1 cellular context compared by ENCODE assay signal in genomic region chr7:85172530-85172941, GRCh38.
TF ChIP-seq lines count a peak whose summit lies in the region.

No MANE protein-coding gene starts in this region.

TF ChIP-seq in SK-N-SH, 30 proteins besides CTCF, POLR2A, EP300 and RAD21 (continued from another document):
- TF ChIP-seq USF2 (IDR thresholded peaks at IDR 0.05; ENCODE audit: borderline replicate concordance, low read depth, low read length) (no peak), NRF1 (IDR thresholded peaks at IDR 0.05; ENCODE audit: low read depth, low read length) (no peak), TAF1 (IDR thresholded peaks at IDR 0.05; ENCODE audit: borderline replicate concordance, low read depth, low read length) (peak; percentile 12; the same call in 1 of the 2 replicates), YY1 (IDR thresholded peaks at IDR 0.05; ENCODE audit: low read depth) (no peak), SMC3 (IDR thresholded peaks at IDR 0.05; ENCODE audit: low read depth, low read length) (no peak), CHD2 (IDR thresholded peaks at IDR 0.05; ENCODE audit: low read length, partially characterized antibody) (no peak), GABPA (IDR thresholded peaks at IDR 0.05; ENCODE audit: low read depth) (no peak), POLR2AphosphoS5 (IDR thresholded peaks at IDR 0.05; ENCODE audit: low read depth, low read length) (peak; percentile 41; the same call in 1 of the 2 replicates), SIN3A (IDR thresholded peaks at IDR 0.05; ENCODE audit: borderline replicate concordance, low read depth, low read length) (no peak), MXI1 (IDR thresholded peaks at IDR 0.05; ENCODE audit: low read depth, low read length) (no peak), USF1 (IDR thresholded peaks at IDR 0.05; ENCODE audit: borderline replicate concordance, low read depth) (no peak), GATA2 (CRISPR knock-in tag; IDR thresholded peaks at IDR 0.05) (no peak), NFIC (IDR thresholded peaks at IDR 0.05; ENCODE audit: borderline replicate concordance) (peak; percentile 93), TCF12 (IDR thresholded peaks at IDR 0.05) (peak; percentile 71), ELF1 (IDR thresholded peaks at IDR 0.05) (no peak)
TF ChIP-seq in SK-N-SH: peak in this region for 9.
